8 cellular contexts compared by ENCODE assay signal in genomic region chr21:34865922-34866271, GRCh38.
A peak's percentile ranks its signal among the peaks of the same experiment; 100 is the strongest.
DNase-seq lines count a peak whose midpoint lies in the region; ATAC-seq and TF ChIP-seq lines count a peak whose summit lies in the region.

No MANE protein-coding gene starts in this region.

- peak overlapping the region; percentile 53 for H3K27ac Mint-ChIP-seq in activated T-helper 2 cell treated with anti-CD3 and anti-CD28 coated beads, Interferon-gamma antibody, Interleukin-2, Interleukin-4, amounts not matched to agents 10 μg/mL and 5 μg/mL and 100 μg/mL, durations not matched to agents 14 hours and 24 hours and 36 hours

- H3K4me1 ChIP-seq in HUES48 (ENCODE audit: control insufficient read depth, insufficient read depth, low read length) (peaks cover 27% of the 10 kb centered on the region), smooth muscle cell (ENCODE audit: low read depth) (peaks cover 10% of the 10 kb centered on the region), colonic mucosa (peaks cover 6% of the 10 kb centered on the region), SK-N-SH (ENCODE audit: control insufficient read depth in 1 of 2, insufficient read depth in 2 of 2, low read depth in 1 of 2, low read length in 1 of 2) (peaks cover 0 to 14% of the 10 kb centered on the region in 2 experiments; a peak in 1 of 4 replicates)

- H3K4me2 ChIP-seq in smooth muscle cell = peak overlapping the region; percentile 25
- no peak overlapping the region for H3K4me2 ChIP-seq in SK-N-SH

- CTCF ChIA-PET in SK-N-SH (lab: Yijun Ruan, JAX) = no interaction called here

- H4K20me1 ChIP-seq in smooth muscle cell (ENCODE audit: low read depth) = peaks cover 100% of the 10 kb centered on the region
- peaks cover 94% of the 10 kb centered on the region for H4K20me1 ChIP-seq in SK-N-SH (ENCODE audit: insufficient read depth)

- WGBS in smooth muscle cell (ENCODE audit: low lambda C conversion rate) = 30% methylated on average over 9 of the region's 9 CpGs
- 88% methylated on average over 7 of the region's 9 CpGs for WGBS in SK-N-SH (ENCODE audit: low lambda C conversion rate)

- H3K9ac ChIP-seq in HUES48 (ENCODE audit: low read depth, low read length) (no peak overlapping the region), smooth muscle cell (ENCODE audit: low read depth) (no peak overlapping the region), colonic mucosa (ENCODE audit: low read depth in 2 of 2, low read length in 2 of 2) (peak overlapping the region in 1 of 2 donors; percentile 41), SK-N-SH (no peak overlapping the region)

- H3K27ac ChIP-seq in HUES48 (ENCODE audit: low read depth, low read length) = peak overlapping the region; percentile 87
- H3K27ac ChIP-seq in smooth muscle cell (ENCODE audit: low read depth) = peak overlapping the region; percentile 85
- H3K27ac ChIP-seq in colonic mucosa = no peak overlapping the region
- H3K27ac ChIP-seq in SK-N-SH (ENCODE audit: low read depth in 2 of 2, low read length in 1 of 2) = no peak overlapping the region

- no peaks in the 10 kb centered on the region for H3K9me2 ChIP-seq in SK-N-SH

- no peaks in the 10 kb centered on the region for H3K9me3 ChIP-seq in HUES48 (ENCODE audit: control insufficient read depth, insufficient read depth, low read length)
- H3K9me3 ChIP-seq in smooth muscle cell (replicated peaks; ENCODE audit: low read depth) = no peaks in the 10 kb centered on the region
- H3K9me3 ChIP-seq in colonic mucosa = no peaks in the 10 kb centered on the region
- H3K9me3 ChIP-seq in SK-N-SH = no peaks in the 10 kb centered on the region

- peak overlapping the region; percentile 6 for H3K4me3 Mint-ChIP-seq in activated T-helper 2 cell treated with anti-CD3 and anti-CD28 coated beads, Interferon-gamma antibody, Interleukin-2, Interleukin-4, amounts not matched to agents 10 μg/mL and 5 μg/mL and 100 μg/mL, durations not matched to agents 14 hours and 24 hours and 36 hours (ENCODE audit: low read depth)

- TF ChIP-seq EP300 in SK-N-SH (IDR thresholded peaks at IDR 0.05; ENCODE audit: borderline replicate concordance in 1 of 2, low read depth in 1 of 2, low read length in 1 of 2) = no peak

- H3K79me2 ChIP-seq in smooth muscle cell (ENCODE audit: low read depth) = peaks cover 94% of the 10 kb centered on the region
- peaks cover 94% of the 10 kb centered on the region for H3K79me2 ChIP-seq in SK-N-SH (ENCODE audit: insufficient read depth)

- no peak for TF ChIP-seq RAD21 in SK-N-SH (IDR thresholded peaks at IDR 0.05; ENCODE audit: low read length)

- POLR2A ChIA-PET in SK-N-SH (lab: Yijun Ruan, JAX) = no interaction called here

- peaks cover 85% of the 10 kb centered on the region for H3K36me3 Mint-ChIP-seq in activated T-helper 2 cell treated with anti-CD3 and anti-CD28 coated beads, Interferon-gamma antibody, Interleukin-2, Interleukin-4, amounts not matched to agents 10 μg/mL and 5 μg/mL and 100 μg/mL, durations not matched to agents 14 hours and 24 hours and 36 hours (ENCODE audit: low read depth)

- no peaks in the 10 kb centered on the region for H3K27me3 Mint-ChIP-seq in activated T-helper 2 cell treated with anti-CD3 and anti-CD28 coated beads, Interferon-gamma antibody, Interleukin-2, Interleukin-4, amounts not matched to agents 10 μg/mL and 5 μg/mL and 100 μg/mL, durations not matched to agents 14 hours and 24 hours and 36 hours (ENCODE audit: low read depth)

- peak; percentile 88 for ATAC-seq in GM21619 (IDR thresholded peaks at IDR 0.05; ENCODE audit: unreplicated experiment)

- peak; percentile 91 for DNase-seq in GM12864 (ENCODE audit: low read depth)
- DNase-seq in activated T-helper 2 cell treated with anti-CD3 and anti-CD28 coated beads, Interferon-gamma antibody, Interleukin-2, Interleukin-4, amounts not matched to agents 10 μg/mL and 5 μg/mL and 100 μg/mL, durations not matched to agents 14 hours and 24 hours and 36 hours (ENCODE audit: low spot score) = peak; percentile 33
- DNase-seq in smooth muscle cell (lab: John Stamatoyannopoulos, UW; ENCODE audit: unreplicated experiment) = no peak
- DNase-seq in colonic mucosa = no peak
- no peak for DNase-seq in NCI-H2171 (lab: John Stamatoyannopoulos, UW)
- DNase-seq in SK-N-SH = no peak

- no peaks in the 10 kb centered on the region for H3K9me3 Mint-ChIP-seq in activated T-helper 2 cell treated with anti-CD3 and anti-CD28 coated beads, Interferon-gamma antibody, Interleukin-2, Interleukin-4, amounts not matched to agents 10 μg/mL and 5 μg/mL and 100 μg/mL, durations not matched to agents 14 hours and 24 hours and 36 hours

- no peak overlapping the region for H3K4me3 ChIP-seq in GM12864 (ENCODE audit: low read depth, low read length)
- peak overlapping the region; percentile 28 for H3K4me3 ChIP-seq in HUES48 (ENCODE audit: low read depth, low read length)
- no peak overlapping the region for H3K4me3 ChIP-seq in smooth muscle cell
- no peak overlapping the region for H3K4me3 ChIP-seq in colonic mucosa
- no peak overlapping the region for H3K4me3 ChIP-seq in SK-N-SH (ENCODE audit: low read depth in 2 of 2, low read length in 1 of 2)

- H2AFZ ChIP-seq in smooth muscle cell (ENCODE audit: low read depth) (no peak overlapping the region), SK-N-SH (ENCODE audit: low read depth) (no peak overlapping the region)

- peaks cover 42% of the 10 kb centered on the region for H3F3A ChIP-seq in smooth muscle cell (ENCODE audit: low read depth)
- no peaks in the 10 kb centered on the region for H3F3A ChIP-seq in SK-N-SH (replicated peaks; ENCODE audit: insufficient read depth)

- intact Hi-C loops in activated T-helper 2 cell treated with anti-CD3 and anti-CD28 coated beads, Interferon-gamma antibody, Interleukin-2, Interleukin-4, amounts not matched to agents 10 μg/mL and 5 μg/mL and 100 μg/mL, durations not matched to agents 14 hours and 24 hours and 36 hours (cut with micrococcal nuclease) = no loop called here
- intact Hi-C loops in colonic mucosa (cut with DNase I) = no loop called here

- peaks cover 61% of the 10 kb centered on the region for H3K4me1 Mint-ChIP-seq in activated T-helper 2 cell treated with anti-CD3 and anti-CD28 coated beads, Interferon-gamma antibody, Interleukin-2, Interleukin-4, amounts not matched to agents 10 μg/mL and 5 μg/mL and 100 μg/mL, durations not matched to agents 14 hours and 24 hours and 36 hours (ENCODE audit: low read depth)

- H3K27me3 ChIP-seq in HUES48 (ENCODE audit: control insufficient read depth, insufficient read depth, low read length) (peaks cover 58% of the 10 kb centered on the region), smooth muscle cell (ENCODE audit: low read depth) (no peaks in the 10 kb centered on the region), colonic mucosa (no peaks in the 10 kb centered on the region), SK-N-SH (ENCODE audit: insufficient read depth) (no peaks in the 10 kb centered on the region)

- TF ChIP-seq CTCF in GM12864 (IDR thresholded peaks at IDR 0.05; ENCODE audit: low read depth, low read length, missing control alignments) = no peak
- no peak for TF ChIP-seq CTCF in smooth muscle cell (IDR thresholded peaks at IDR 0.05; ENCODE audit: borderline replicate concordance, insufficient read depth, poor library complexity, severe bottlenecking)
- no peak for TF ChIP-seq CTCF in colonic mucosa (IDR thresholded peaks at IDR 0.05)
- TF ChIP-seq CTCF in SK-N-SH (IDR thresholded peaks at IDR 0.05) = no peak

- H3K36me3 ChIP-seq in HUES48 (ENCODE audit: control insufficient read depth, insufficient read depth, low read length) (no peaks in the 10 kb centered on the region), smooth muscle cell (ENCODE audit: low read depth) (peaks cover 12% of the 10 kb centered on the region), colonic mucosa (no peaks in the 10 kb centered on the region), SK-N-SH (replicated peaks in 1 of 2; ENCODE audit: control insufficient read depth in 1 of 2, insufficient read depth in 2 of 2, low read length in 1 of 2) (peaks cover 56 to 78% of the 10 kb centered on the region in 2 experiments)

TF ChIP-seq in SK-N-SH, 30 proteins besides CTCF, POLR2A, EP300 and RAD21:
- TF ChIP-seq GABPA (IDR thresholded peaks at IDR 0.05; ENCODE audit: low read depth) (no peak), MEF2A (IDR thresholded peaks at IDR 0.05; ENCODE audit: borderline replicate concordance, low read depth) (no peak), ELF1 (IDR thresholded peaks at IDR 0.05) (no peak)
- TF ChIP-seq, protein P1, sequence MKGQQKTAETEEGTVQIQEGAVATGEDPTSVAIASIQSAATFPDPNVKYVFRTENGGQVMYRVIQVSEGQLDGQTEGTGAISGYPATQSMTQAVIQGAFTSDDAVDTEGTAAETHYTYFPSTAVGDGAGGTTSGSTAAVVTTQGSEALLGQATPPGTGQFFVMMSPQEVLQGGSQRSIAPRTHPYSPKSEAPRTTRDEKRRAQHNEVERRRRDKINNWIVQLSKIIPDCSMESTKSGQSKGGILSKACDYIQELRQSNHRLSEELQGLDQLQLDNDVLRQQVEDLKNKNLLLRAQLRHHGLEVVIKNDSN (IDR thresholded peaks at IDR 0.05; ENCODE audit: borderline replicate concordance, low read depth) = no peak

Comparison
In these comparisons a context has a peak if more than half of its experiments do, and no peak if none do; other contexts are left out.
1. DNase-seq: peak in GM12864 (single experiment) and activated T-helper 2 cell treated with anti-CD3 and anti-CD28 coated beads, Interferon-gamma antibody, Interleukin-2, Interleukin-4, amounts not matched to agents 10 μg/mL and 5 μg/mL and 100 μg/mL, durations not matched to agents 14 hours and 24 hours and 36 hours (single experiment); none in smooth muscle cell (single experiment), colonic mucosa (single experiment), NCI-H2171 (single experiment) and SK-N-SH (single experiment).
2. H3K27ac ChIP-seq: peak in HUES48 (single experiment) and smooth muscle cell (single experiment); none in colonic mucosa (single experiment) and SK-N-SH (0 of 2).